In the genomic region with DNA sequence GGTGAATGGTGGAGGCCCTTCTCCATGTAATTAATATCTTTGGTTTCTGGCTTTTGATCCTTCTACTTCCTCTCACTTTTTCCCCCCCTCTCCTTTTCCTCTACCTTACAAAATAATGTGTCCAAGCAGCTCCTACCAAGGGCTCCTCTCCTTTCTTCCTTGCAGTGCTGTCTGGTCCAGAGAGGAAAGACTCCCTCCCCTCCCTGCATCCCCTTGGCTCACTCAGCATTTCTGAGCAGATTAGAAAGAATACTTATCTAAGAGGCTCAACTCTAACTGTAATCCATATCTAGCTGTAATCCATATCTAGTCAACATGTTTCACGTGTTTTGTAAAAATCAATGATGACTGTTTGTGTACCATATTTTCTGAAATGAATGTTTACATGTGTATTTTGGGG, we compare ENCODE assay signal across 1 cellular context.
TF ChIP-seq lines count a peak whose summit lies in the region.

No MANE protein-coding gene starts in this region.

TF ChIP-seq in SK-N-SH treated with all-trans-retinoic acid at 6 μM for 48 hours, 23 proteins besides CTCF, POLR2A, EP300 and RAD21 (continued from another document):
- no peak for TF ChIP-seq TSHZ2 (CRISPR knock-in tag; IDR thresholded peaks at IDR 0.05)
- no peak for TF ChIP-seq CREB5 (CRISPR knock-in tag; IDR thresholded peaks at IDR 0.05; ENCODE audit: low read depth)
- TF ChIP-seq, protein P1, sequence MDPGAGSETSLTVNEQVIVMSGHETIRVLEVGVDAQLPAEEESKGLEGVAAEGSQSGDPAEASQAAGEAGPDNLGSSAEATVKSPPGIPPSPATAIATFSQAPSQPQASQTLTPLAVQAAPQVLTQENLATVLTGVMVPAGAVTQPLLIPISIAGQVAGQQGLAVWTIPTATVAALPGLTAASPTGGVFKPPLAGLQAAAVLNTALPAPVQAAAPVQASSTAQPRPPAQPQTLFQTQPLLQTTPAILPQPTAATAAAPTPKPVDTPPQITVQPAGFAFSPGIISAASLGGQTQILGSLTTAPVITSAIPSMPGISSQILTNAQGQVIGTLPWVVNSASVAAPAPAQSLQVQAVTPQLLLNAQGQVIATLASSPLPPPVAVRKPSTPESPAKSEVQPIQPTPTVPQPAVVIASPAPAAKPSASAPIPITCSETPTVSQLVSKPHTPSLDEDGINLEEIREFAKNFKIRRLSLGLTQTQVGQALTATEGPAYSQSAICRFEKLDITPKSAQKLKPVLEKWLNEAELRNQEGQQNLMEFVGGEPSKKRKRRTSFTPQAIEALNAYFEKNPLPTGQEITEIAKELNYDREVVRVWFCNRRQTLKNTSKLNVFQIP (CRISPR knock-in tag; IDR thresholded peaks at IDR 0.05; ENCODE audit: borderline replicate concordance, low read depth), result no peak
- TF ChIP-seq, protein P2, sequence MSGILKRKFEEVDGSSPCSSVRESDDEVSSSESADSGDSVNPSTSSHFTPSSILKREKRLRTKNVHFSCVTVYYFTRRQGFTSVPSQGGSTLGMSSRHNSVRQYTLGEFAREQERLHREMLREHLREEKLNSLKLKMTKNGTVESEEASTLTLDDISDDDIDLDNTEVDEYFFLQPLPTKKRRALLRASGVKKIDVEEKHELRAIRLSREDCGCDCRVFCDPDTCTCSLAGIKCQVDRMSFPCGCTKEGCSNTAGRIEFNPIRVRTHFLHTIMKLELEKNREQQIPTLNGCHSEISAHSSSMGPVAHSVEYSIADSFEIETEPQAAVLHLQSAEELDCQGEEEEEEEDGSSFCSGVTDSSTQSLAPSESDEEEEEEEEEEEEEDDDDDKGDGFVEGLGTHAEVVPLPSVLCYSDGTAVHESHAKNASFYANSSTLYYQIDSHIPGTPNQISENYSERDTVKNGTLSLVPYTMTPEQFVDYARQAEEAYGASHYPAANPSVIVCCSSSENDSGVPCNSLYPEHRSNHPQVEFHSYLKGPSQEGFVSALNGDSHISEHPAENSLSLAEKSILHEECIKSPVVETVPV (CRISPR knock-in tag; IDR thresholded peaks at IDR 0.05), result no peak
- no peak for TF ChIP-seq TOX (CRISPR knock-in tag; IDR thresholded peaks at IDR 0.05; ENCODE audit: borderline replicate concordance)
- no peak for TF ChIP-seq ZNF70 (CRISPR knock-in tag; IDR thresholded peaks at IDR 0.05)
- no peak for TF ChIP-seq ISL1 (CRISPR knock-in tag; IDR thresholded peaks at IDR 0.05)
- TF ChIP-seq ZFP30 (CRISPR knock-in tag; IDR thresholded peaks at IDR 0.05), result no peak
- TF ChIP-seq OSR1 (CRISPR knock-in tag; IDR thresholded peaks at IDR 0.05), result no peak
